ENCODE assay signal across 2 cellular contexts in genomic region chr5:152479866-152480265, GRCh38.
DNase-seq lines count a peak whose midpoint lies in the region; TF ChIP-seq lines count a peak whose summit lies in the region.
"Not testable (repeated sequence)": the region's sequence is repeated elsewhere in the genome, so short reads cannot be mapped to it uniquely, and the experiment has no call there.

No MANE protein-coding gene starts in this region.

- not testable (repeated sequence) for H3K27me3 ChIP-seq in testis

- H3K4me3 Mint-ChIP-seq in glutamatergic neuron (ENCODE audit: unreplicated experiment), result not testable (repeated sequence)

- H3K4me1 Mint-ChIP-seq in glutamatergic neuron (ENCODE audit: low read depth, unreplicated experiment), result not testable (repeated sequence)

- peak; percentile 16 for DNase-seq in glutamatergic neuron
- DNase-seq in testis, result not testable (repeated sequence)

- not testable (repeated sequence) for H3K36me3 Mint-ChIP-seq in glutamatergic neuron (ENCODE audit: unreplicated experiment)

- H3K36me3 ChIP-seq in testis (ENCODE audit: low read depth, missing control alignments), result not testable (repeated sequence)

- peak overlapping the region; percentile 31 to 39 for H3K4me3 ChIP-seq in testis

- not testable (repeated sequence) for H3K9me3 ChIP-seq in testis

- not testable (repeated sequence) for H3K27me3 Mint-ChIP-seq in glutamatergic neuron (ENCODE audit: unreplicated experiment)

- not testable (repeated sequence) for TF ChIP-seq CTCF in glutamatergic neuron (IDR thresholded peaks at IDR 0.05; ENCODE audit: partially characterized antibody, unreplicated experiment); testis (IDR thresholded peaks at IDR 0.05)

- H3K4me1 ChIP-seq in testis, result not testable (repeated sequence)

- intact Hi-C loops in testis (cut with DNase I; ENCODE audit: low total_unique reads), result not testable (repeated sequence)

- not testable (repeated sequence) for H3K27ac ChIP-seq in testis

- whole genome bisulfite sequencing in testis, 2 donors, result 75% methylated on average over 24 of the region's 35 CpGs; no CpG with 5 or more reads in 1 of the 2 donors

- H3K9me3 Mint-ChIP-seq in glutamatergic neuron (ENCODE audit: unreplicated experiment), result not testable (repeated sequence)

- TF ChIP-seq POLR2A in testis (IDR thresholded peaks at IDR 0.05), result not testable (repeated sequence)

- not testable (repeated sequence) for H3K27ac Mint-ChIP-seq in glutamatergic neuron (ENCODE audit: unreplicated experiment)
